In genomic region chr1:55243655-55244054, GRCh38 we compare ENCODE assay signal across 35 cellular contexts.
"Had no signal": no experiment of that assay in that cellular context is flagged by ENCODE, and none has a peak within 500 bp of the region (broad histone marks: within the 10 kb centered on the region; RNA-seq: fewer than 3 reads in every experiment).

No MANE protein-coding gene starts in this region.

- DNase-seq: activated CD4-positive, alpha-beta memory T cell treated with anti-CD3 and anti-CD28 coated beads for 36 hours; activated CD4-positive, alpha-beta T cell treated with anti-CD3 and anti-CD28 coated beads for 36 hours; activated CD4-positive, alpha-beta T cell treated with anti-CD3 and anti-CD28 coated beads, Interleukin-2, amount 10 ng/mL, durations not matched to agents 24 days and 14 days; activated CD4-positive, CD25-positive, alpha-beta regulatory T cell; activated CD4-positive, CD25-positive, alpha-beta regulatory T cell treated with anti-CD3 and anti-CD28 coated beads, Interleukin-2, amount 50 U/mL, for 72 hours; activated CD8-positive, alpha-beta memory T cell treated with anti-CD3 and anti-CD28 coated beads, Interleukin-2, amount 10 ng/mL, durations not matched to agents 7 days and 5 days; activated CD8-positive, alpha-beta memory T cell treated with anti-CD3 and anti-CD28 coated beads, Interleukin-2, amount 50 U/mL, for 4 hours; activated CD8-positive, alpha-beta T cell treated with anti-CD3 and anti-CD28 coated beads, Interleukin-2, amount 10 ng/mL, durations not matched to agents 7 days and 5 days; activated effector memory CD4-positive, alpha-beta T cell treated with anti-CD3 and anti-CD28 coated beads, Interleukin-2, amount 50 U/mL, for 16 hours; activated naive CD4-positive, alpha-beta T cell treated with anti-CD3 and anti-CD28 coated beads for 36 hours; activated T-cell treated with anti-CD3 and anti-CD28 coated beads, Interleukin-2, amount 50 U/mL, for 1 hour; activated T-cell treated with anti-CD3 and anti-CD28 coated beads, Interleukin-2, amount 50 U/mL, for 48 hours; amniotic stem cell; anterior cingulate cortex; brain microvascular endothelial cell; dorsolateral prefrontal cortex; effector memory CD4-positive, alpha-beta T cell; endodermal cell; foreskin fibroblast; gastrocnemius medialis; glutamatergic neuron; heart left ventricle; T-cell; T1000 had no signal

- H3K4me3 Mint-ChIP-seq: activated CD4-positive, alpha-beta memory T cell treated with anti-CD3 and anti-CD28 coated beads for 36 hours; activated CD4-positive, alpha-beta T cell treated with anti-CD3 and anti-CD28 coated beads for 36 hours; activated CD4-positive, alpha-beta T cell treated with anti-CD3 and anti-CD28 coated beads, Interleukin-2, amount 10 ng/mL, durations not matched to agents 24 days and 14 days; activated CD8-positive, alpha-beta memory T cell treated with anti-CD3 and anti-CD28 coated beads, Interleukin-2, amount 10 ng/mL, durations not matched to agents 7 days and 5 days; activated CD8-positive, alpha-beta T cell treated with anti-CD3 and anti-CD28 coated beads, Interleukin-2, amount 10 ng/mL, durations not matched to agents 7 days and 5 days; activated naive CD4-positive, alpha-beta T cell treated with anti-CD3 and anti-CD28 coated beads for 36 hours; activated naive CD8-positive, alpha-beta T cell; activated T-helper 1 cell treated with anti-CD3 and anti-CD28 coated beads, Interleukin-12 subunit alpha, Interleukin-12 subunit beta, Interleukin-2, Interleukin-4 antibody, amounts not matched to agents 30 ng/mL and 10 ng/mL and 1 ng/mL, durations not matched to agents 14 hours and 24 hours and 36 hours; central memory CD8-positive, alpha-beta T cell; dendritic cell treated with granulocyte-macrophage colony-stimulating factor and Interleukin-4, amounts not matched to agents 40 ng/mL and 50 ng/mL, for 4 days; endodermal cell; T-cell; T-helper 1 cell treated with Interleukin-12 subunit alpha and Interleukin-12 subunit beta and Interleukin-4 antibody, amounts not matched to agents 30 μg/mL and 1 μg/mL, for 36 hours; T-helper 2 cell treated with Interferon-gamma antibody and Interleukin-4, amounts not matched to agents 5 μg/mL and 100 μg/mL, for 36 hours had no signal

- H3K9me3 Mint-ChIP-seq: activated CD4-positive, alpha-beta memory T cell treated with anti-CD3 and anti-CD28 coated beads for 36 hours; activated CD4-positive, alpha-beta T cell treated with anti-CD3 and anti-CD28 coated beads, Interleukin-2, amount 10 ng/mL, durations not matched to agents 24 days and 14 days; activated naive CD4-positive, alpha-beta T cell treated with anti-CD3 and anti-CD28 coated beads for 36 hours; activated T-helper 1 cell treated with anti-CD3 and anti-CD28 coated beads, Interleukin-12 subunit alpha, Interleukin-12 subunit beta, Interleukin-2, Interleukin-4 antibody, amounts not matched to agents 30 ng/mL and 10 ng/mL and 1 ng/mL, durations not matched to agents 14 hours and 24 hours and 36 hours; activated T-helper 2 cell treated with anti-CD3 and anti-CD28 coated beads, Interferon-gamma antibody, Interleukin-2, Interleukin-4, amounts not matched to agents 10 μg/mL and 5 μg/mL and 100 μg/mL, durations not matched to agents 14 hours and 24 hours and 36 hours; central memory CD8-positive, alpha-beta T cell; dendritic cell treated with granulocyte-macrophage colony-stimulating factor and Interleukin-4, amounts not matched to agents 40 ng/mL and 50 ng/mL, for 4 days; endodermal cell; T-helper 1 cell treated with Interleukin-12 subunit alpha and Interleukin-12 subunit beta and Interleukin-4 antibody, amounts not matched to agents 30 μg/mL and 1 μg/mL, for 36 hours; T-helper 2 cell treated with Interferon-gamma antibody and Interleukin-4, amounts not matched to agents 5 μg/mL and 100 μg/mL, for 36 hours had no signal

- H3K36me3 ChIP-seq: brain microvascular endothelial cell, gastrocnemius medialis, heart left ventricle had no signal

- ATAC-seq: activated CD4-positive, alpha-beta T cell treated with anti-CD3 and anti-CD28 coated beads for 36 hours; activated CD8-positive, alpha-beta memory T cell treated with anti-CD3 and anti-CD28 coated beads, Interleukin-2, amount 10 ng/mL, durations not matched to agents 7 days and 5 days; activated CD8-positive, alpha-beta T cell treated with anti-CD3 and anti-CD28 coated beads, Interleukin-2, amount 10 ng/mL, durations not matched to agents 7 days and 5 days; esophagus mucosa; gastrocnemius medialis; T-cell had no signal

- FAIRE-seq: astrocyte, bronchial epithelial cell had no signal

- H3K27ac Mint-ChIP-seq: activated CD4-positive, alpha-beta memory T cell treated with anti-CD3 and anti-CD28 coated beads for 36 hours; activated CD4-positive, alpha-beta T cell treated with anti-CD3 and anti-CD28 coated beads for 36 hours; activated CD4-positive, alpha-beta T cell treated with anti-CD3 and anti-CD28 coated beads, Interleukin-2, amount 10 ng/mL, durations not matched to agents 24 days and 14 days; activated CD8-positive, alpha-beta memory T cell treated with anti-CD3 and anti-CD28 coated beads, Interleukin-2, amount 10 ng/mL, durations not matched to agents 7 days and 5 days; activated CD8-positive, alpha-beta T cell treated with anti-CD3 and anti-CD28 coated beads, Interleukin-2, amount 10 ng/mL, durations not matched to agents 7 days and 5 days; activated naive CD4-positive, alpha-beta T cell treated with anti-CD3 and anti-CD28 coated beads for 36 hours; activated naive CD8-positive, alpha-beta T cell; activated T-helper 1 cell treated with anti-CD3 and anti-CD28 coated beads, Interleukin-12 subunit alpha, Interleukin-12 subunit beta, Interleukin-2, Interleukin-4 antibody, amounts not matched to agents 30 ng/mL and 10 ng/mL and 1 ng/mL, durations not matched to agents 14 hours and 24 hours and 36 hours; activated T-helper 2 cell treated with anti-CD3 and anti-CD28 coated beads, Interferon-gamma antibody, Interleukin-2, Interleukin-4, amounts not matched to agents 10 μg/mL and 5 μg/mL and 100 μg/mL, durations not matched to agents 14 hours and 24 hours and 36 hours; endodermal cell; T-cell; T-helper 1 cell treated with Interleukin-12 subunit alpha and Interleukin-12 subunit beta and Interleukin-4 antibody, amounts not matched to agents 30 μg/mL and 1 μg/mL, for 36 hours; T-helper 2 cell treated with Interferon-gamma antibody and Interleukin-4, amounts not matched to agents 5 μg/mL and 100 μg/mL, for 36 hours had no signal

- H3K27me3 ChIP-seq: brain microvascular endothelial cell, dorsolateral prefrontal cortex, gastrocnemius medialis, heart left ventricle had no signal

- H3K4me1 Mint-ChIP-seq: activated CD4-positive, alpha-beta T cell treated with anti-CD3 and anti-CD28 coated beads for 36 hours; activated CD4-positive, alpha-beta T cell treated with anti-CD3 and anti-CD28 coated beads, Interleukin-2, amount 10 ng/mL, durations not matched to agents 24 days and 14 days; central memory CD8-positive, alpha-beta T cell had no signal

- H3K4me3 ChIP-seq: coronary artery, dorsolateral prefrontal cortex, gastrocnemius medialis, heart left ventricle had no signal

- H3K27me3 Mint-ChIP-seq: activated CD4-positive, alpha-beta memory T cell treated with anti-CD3 and anti-CD28 coated beads for 36 hours; activated naive CD8-positive, alpha-beta T cell; central memory CD8-positive, alpha-beta T cell; dendritic cell treated with granulocyte-macrophage colony-stimulating factor and Interleukin-4, amounts not matched to agents 40 ng/mL and 50 ng/mL, for 4 days had no signal

- H3K36me3 Mint-ChIP-seq: activated CD4-positive, alpha-beta memory T cell treated with anti-CD3 and anti-CD28 coated beads for 36 hours; activated CD8-positive, alpha-beta memory T cell treated with anti-CD3 and anti-CD28 coated beads, Interleukin-2, amount 10 ng/mL, durations not matched to agents 7 days and 5 days; activated naive CD8-positive, alpha-beta T cell; T-cell had no signal

- H3K27ac ChIP-seq: brain microvascular endothelial cell, coronary artery, dorsolateral prefrontal cortex, gastrocnemius medialis had no signal

- H3K9me3 ChIP-seq: gastrocnemius medialis, heart left ventricle had no signal
